Comparison of ENCODE assay signal across 30 cellular contexts in genomic region chr9:130483281-130483949, GRCh38. TPM values are rescaled to one million over a fixed set of nuclear protein-coding genes. Genes with fewer than 3 reads are reported as not detected.
A peak's percentile ranks its signal among the peaks of the same experiment; 100 is the strongest.
DNase-seq lines count a peak whose midpoint lies in the region; ATAC-seq and TF ChIP-seq lines count a peak whose summit lies in the region.
"Had no signal": no experiment of that assay in that cellular context is flagged by ENCODE, and none has a peak within 500 bp of the region (broad histone marks: within the 10 kb centered on the region; RNA-seq: fewer than 3 reads in every experiment).

No MANE protein-coding gene starts in this region.

- dilution Hi-C loops in mammary epithelial cell (cut with HindIII; ENCODE audit: low sequenced_read_pairs) = no loop called here

- CTCF ChIA-PET in HEK293 (lab: Yijun Ruan, JAX) = interaction anchor here (0.6 to 1.9 kb wide), 3 partner anchors 23 to 383 kb away, joined by 3 to 6 read pairs (median 3); no protein-coding TSS in a partner anchor
- CTCF ChIA-PET in mammary epithelial cell (lab: Charles Lee; ENCODE audit: low non-redundant PET) = no interaction called here

- no peaks in the 10 kb centered on the region for H3K36me3 Mint-ChIP-seq in mesothelial cell of epicardium
- H3K36me3 Mint-ChIP-seq: activated naive CD4-positive, alpha-beta T cell treated with anti-CD3 and anti-CD28 coated beads, Interleukin-2, amount 50 U/mL, for 72 hours; IgD-negative memory B cell; immature natural killer cell; naive thymus-derived CD4-positive, alpha-beta T cell; stimulated activated naive B cell treated with anti-CD40 and anti-IgM and Interleukin-4, amounts not matched to agents 10 μg/mL and 1 μg/mL and 100 μg/mL, for 72 hours had no signal

- no peak overlapping the region for H3K4me2 ChIP-seq in mammary epithelial cell (ENCODE audit: insufficient read depth, low read depth, low read length)

- DNase-seq in NCI-H69 (lab: John Stamatoyannopoulos, UW) = peak; percentile 86
- DNase-seq in mesothelial cell of epicardium (ENCODE audit: low spot score in 2 of 2, unreplicated experiment in 2 of 2) = no peak
- DNase-seq in mammary epithelial cell = no peak
- DNase-seq in C1 segment of cervical spinal cord (lab: John Stamatoyannopoulos, UW) = no peak
- DNase-seq: activated CD4-positive, alpha-beta memory T cell treated with anti-CD3 and anti-CD28 coated beads, Interleukin-2, amount 10 ng/mL, durations not matched to agents 7 days and 5 days; activated CD4-positive, alpha-beta T cell treated with anti-CD3 and anti-CD28 coated beads for 1 hour; activated T-cell treated with anti-CD3 and anti-CD28 coated beads for 4 hours; aorta; esophagus squamous epithelium; foreskin melanocyte; GM23248; immature natural killer cell; left lung; midbrain; naive thymus-derived CD4-positive, alpha-beta T cell; NCI-H1048; NCI-H2081 treated with DMSO at 0.1 percent for 48 hours; NCI-H524 treated with DMSO at 0.1 percent for 48 hours; stimulated activated CD4-positive, alpha-beta T cell treated with anti-CD3 and anti-CD28 coated beads, Interleukin-15, amount 100 ng/mL, for 24 hours; stimulated activated naive B cell treated with anti-CD40 and anti-IgM and Interleukin-4, amounts not matched to agents 10 μg/mL and 1 μg/mL and 100 μg/mL, for 72 hours; testis had no signal

- H2AFZ ChIP-seq in mammary epithelial cell (ENCODE audit: low read depth, low read length) = no peak overlapping the region
- H2AFZ ChIP-seq: GM23248 had no signal

- H3K9me3 ChIP-seq in HEK293 (ENCODE audit: control insufficient read depth, insufficient read depth, low read depth, low read length) (no peaks in the 10 kb centered on the region), mammary epithelial cell (replicated peaks; ENCODE audit: insufficient read depth, low read length) (no peaks in the 10 kb centered on the region)
- H3K9me3 ChIP-seq: esophagus squamous epithelium, left lung, SJSA1, testis had no signal

- TF ChIP-seq CTCF in HEK293 (tag by site-specific recombination; IDR thresholded peaks at IDR 0.05) (no peak), mesothelial cell of epicardium (IDR thresholded peaks at IDR 0.05; ENCODE audit: unreplicated experiment) (no peak), mammary epithelial cell (conservative IDR thresholded peaks at IDR 0.05 in 1 of 2, IDR thresholded peaks at IDR 0.05 in 1 of 2; ENCODE audit: extremely low read depth in 1 of 2, insufficient read depth in 1 of 2, low read depth in 1 of 2, low read length in 2 of 2) (no peak)

- H3K27ac ChIP-seq in HEK293 (ENCODE audit: extremely low read depth, low read depth, low read length) (no peak overlapping the region), cingulate gyrus (ENCODE audit: low read depth, low read length) (peak overlapping the region; percentile 65), mammary epithelial cell (ENCODE audit: insufficient read depth, low read depth, low read length) (no peak overlapping the region)
- H3K27ac ChIP-seq: C4-2B, cardiac muscle cell, esophagus squamous epithelium, GM23248, left lung, SJSA1, testis had no signal

- H3K79me2 ChIP-seq in mammary epithelial cell (ENCODE audit: insufficient read depth, low read length) = no peaks in the 10 kb centered on the region

- H3K4me1 Mint-ChIP-seq in mesothelial cell of epicardium = peaks cover 21% of the 10 kb centered on the region
- H3K4me1 Mint-ChIP-seq: activated CD4-positive, alpha-beta memory T cell treated with anti-CD3 and anti-CD28 coated beads, Interleukin-2, amount 10 ng/mL, durations not matched to agents 7 days and 5 days; IgD-negative memory B cell; immature natural killer cell had no signal

- POLR2A ChIA-PET in HEK293 (lab: Yijun Ruan, JAX) = no interaction called here

- H3K27me3 ChIP-seq in mammary epithelial cell (ENCODE audit: insufficient read depth, low read length) = no peaks in the 10 kb centered on the region
- H3K27me3 ChIP-seq: cardiac muscle cell, esophagus squamous epithelium, SJSA1, testis had no signal

- H3K4me3 Mint-ChIP-seq in mesothelial cell of epicardium = no peak overlapping the region
- H3K4me3 Mint-ChIP-seq: activated CD4-positive, alpha-beta memory T cell treated with anti-CD3 and anti-CD28 coated beads, Interleukin-2, amount 10 ng/mL, durations not matched to agents 7 days and 5 days; IgD-negative memory B cell; immature natural killer cell; naive thymus-derived CD4-positive, alpha-beta T cell; stimulated activated naive B cell treated with anti-CD40 and anti-IgM and Interleukin-4, amounts not matched to agents 10 μg/mL and 1 μg/mL and 100 μg/mL, for 72 hours had no signal

- no TSS peak for BruUV-seq in mammary epithelial cell (replicated peaks; lab: Mats Ljungman, UMichigan)

- in situ Hi-C loops in mammary epithelial cell (cut with MboI; ENCODE audit: low sequenced_read_pairs in 2 of 2) = loop anchor here in 1 of 2 donors (25.0 kb wide), 1 partner anchor 104 kb away; the partner anchor contains the start of gene FUBP3

- no peaks in the 10 kb centered on the region for H3K27me3 Mint-ChIP-seq in mesothelial cell of epicardium (ENCODE audit: low read depth)

- H3K36me3 ChIP-seq in HEK293 (ENCODE audit: control insufficient read depth in 2 of 2, insufficient read depth in 1 of 2, low read length in 2 of 2) (peaks cover 0 to 13% of the 10 kb centered on the region in 2 experiments; a peak in 1 of 3 replicates), mammary epithelial cell (ENCODE audit: insufficient read depth, low read length) (no peaks in the 10 kb centered on the region)
- H3K36me3 ChIP-seq: cardiac muscle cell, SJSA1 had no signal

- ATAC-seq in GM21390 (IDR thresholded peaks at IDR 0.05; ENCODE audit: unreplicated experiment) (no peak), HG03432 (IDR thresholded peaks at IDR 0.05; ENCODE audit: unreplicated experiment) (no peak)
- ATAC-seq: activated naive CD4-positive, alpha-beta T cell treated with anti-CD3 and anti-CD28 coated beads, Interleukin-2, amount 50 U/mL, for 72 hours; left lung; naive thymus-derived CD4-positive, alpha-beta T cell; stimulated activated naive B cell treated with anti-CD40 and anti-IgM and Interleukin-4, amounts not matched to agents 10 μg/mL and 1 μg/mL and 100 μg/mL, for 72 hours had no signal

- no peaks in the 10 kb centered on the region for H4K20me1 ChIP-seq in mammary epithelial cell (ENCODE audit: insufficient read depth, low read length)

- peak overlapping the region; percentile 8 for H3K27ac Mint-ChIP-seq in mesothelial cell of epicardium
- H3K27ac Mint-ChIP-seq: activated CD4-positive, alpha-beta memory T cell treated with anti-CD3 and anti-CD28 coated beads, Interleukin-2, amount 10 ng/mL, durations not matched to agents 7 days and 5 days; activated naive CD4-positive, alpha-beta T cell treated with anti-CD3 and anti-CD28 coated beads, Interleukin-2, amount 50 U/mL, for 72 hours; immature natural killer cell; naive thymus-derived CD4-positive, alpha-beta T cell; stimulated activated naive B cell treated with anti-CD40 and anti-IgM and Interleukin-4, amounts not matched to agents 10 μg/mL and 1 μg/mL and 100 μg/mL, for 72 hours had no signal

- H3K4me3 ChIP-seq in HEK293 (ENCODE audit: low read depth, low read length) (no peak overlapping the region), mammary epithelial cell (replicated peaks in 1 of 3; ENCODE audit: insufficient read depth in 1 of 3, low read depth in 2 of 3, low read length in 3 of 3) (no peak overlapping the region)
- H3K4me3 ChIP-seq: cardiac muscle cell, esophagus squamous epithelium, GM23248, left lung, SJSA1, testis had no signal

- intact Hi-C loops in mammary epithelial cell (cut with micrococcal nuclease) = no loop called here

- WGBS in mammary epithelial cell (ENCODE audit: low coverage, missing lambda C conversion rate) = 91% methylated on average over 13 of the region's 19 CpGs

- no peak overlapping the region for H3K9ac ChIP-seq in mammary epithelial cell (ENCODE audit: insufficient read depth, low read length)
- H3K9ac ChIP-seq: GM23248 had no signal

- no peaks in the 10 kb centered on the region for H3K9me3 Mint-ChIP-seq in mesothelial cell of epicardium
- H3K9me3 Mint-ChIP-seq: activated CD4-positive, alpha-beta memory T cell treated with anti-CD3 and anti-CD28 coated beads, Interleukin-2, amount 10 ng/mL, durations not matched to agents 7 days and 5 days; activated naive CD4-positive, alpha-beta T cell treated with anti-CD3 and anti-CD28 coated beads, Interleukin-2, amount 50 U/mL, for 72 hours; IgD-negative memory B cell; immature natural killer cell; naive thymus-derived CD4-positive, alpha-beta T cell; stimulated activated naive B cell treated with anti-CD40 and anti-IgM and Interleukin-4, amounts not matched to agents 10 μg/mL and 1 μg/mL and 100 μg/mL, for 72 hours had no signal

- no peaks in the 10 kb centered on the region for H3K4me1 ChIP-seq in HEK293 (ENCODE audit: control insufficient read depth, insufficient read depth, low read length)
- H3K4me1 ChIP-seq in mammary epithelial cell (ENCODE audit: insufficient read depth, low read length) = no peaks in the 10 kb centered on the region
- H3K4me1 ChIP-seq: esophagus squamous epithelium, left lung, SJSA1, testis had no signal

TF ChIP-seq in HEK293, 187 proteins besides CTCF, POLR2A, EP300 and RAD21 (continues in another document):
- TF ChIP-seq PATZ1 (tag by site-specific recombination; IDR thresholded peaks at IDR 0.05) = 0 out of 2 replicates have a peak, but pooled peaks have one; percentile 17
- peak; percentile 53; the same call in 1 of the 2 replicates for TF ChIP-seq WT1 (tag by site-specific recombination; IDR thresholded peaks at IDR 0.05)

RNA-seq across cellular contexts. Expression of gene ASS1, which starts 38.7 kb away (rescaled TPM):
- total RNA-seq in mesothelial cell of epicardium = 94.8 to 110 TPM (median 98.0 TPM) in 3 replicates
- total RNA-seq in mammary epithelial cell = 100 to 1,000 TPM in 1 of 2 donors, 10 to 100 TPM in 1; 58.7 to 683 TPM
- 113 TPM for polyA plus RNA-seq in mammary epithelial cell
- polyA minus RNA-seq in mammary epithelial cell = 55.6 TPM
- polyA plus RNA-seq: IgD-negative memory B cell; immature natural killer cell; naive thymus-derived CD4-positive, alpha-beta T cell had no signal
